8 cellular contexts compared by ENCODE assay signal in genomic region chrX:55161581-55161980, GRCh38. TPM values are rescaled to one million over a fixed set of nuclear protein-coding genes. Genes with fewer than 3 reads are reported as not detected.
A peak's percentile ranks its signal among the peaks of the same experiment; 100 is the strongest.
DNase-seq lines count a peak whose midpoint lies in the region; ATAC-seq and TF ChIP-seq lines count a peak whose summit lies in the region.

No MANE protein-coding gene starts in this region.

- intact Hi-C loops in adrenal gland (cut with DNase I), result no loop called here

- H3K79me2 ChIP-seq in ACC112 (ENCODE audit: control insufficient read depth, insufficient read depth, low read length, unreplicated experiment), result no peaks in the 10 kb centered on the region

- 15 to 60% (median 29%) methylated on average over 9 to 12 of the region's 12 CpGs for WGBS in adrenal gland, 4 donors

- DNase-seq in HL-60 (ENCODE audit: low read depth in 1 of 2, low spot score in 1 of 2) (no peak), adrenal gland (peak in 1 of 7 donors; percentile 46), iPS-NIHi7 (ENCODE audit: extremely low spot score) (peak; percentile 19), activated gamma-delta T cell treated with Interleukin-2 at 50 U/mL for 16 hours (no peak)
- DNase-seq in stimulated activated naive B cell treated with anti-CD40 and anti-IgM and Interleukin-4, amounts not matched to agents 10 μg/mL and 1 μg/mL and 100 μg/mL, for 72 hours, result no peak
- DNase-seq in effector CD8-positive, alpha-beta T cell (lab: John Stamatoyannopoulos, UW), result no peak

- peaks cover 5 to 8% of the 10 kb centered on the region in 2 donors for H3K4me1 Mint-ChIP-seq in stimulated activated naive B cell treated with anti-CD40 and anti-IgM and Interleukin-4, amounts not matched to agents 10 μg/mL and 1 μg/mL and 100 μg/mL, for 72 hours

- H3K9me3 ChIP-seq in adrenal gland (replicated peaks in 1 of 3), result no peaks in the 10 kb centered on the region

- H3K27ac Mint-ChIP-seq in stimulated activated naive B cell treated with anti-CD40 and anti-IgM and Interleukin-4, amounts not matched to agents 10 μg/mL and 1 μg/mL and 100 μg/mL, for 72 hours, result peak overlapping the region; percentile 96

- H3K27me3 ChIP-seq in ACC112 (ENCODE audit: insufficient read depth, low read length), result no peaks in the 10 kb centered on the region
- no peaks in the 10 kb centered on the region for H3K27me3 ChIP-seq in HL-60 (ENCODE audit: insufficient read depth, poor library complexity, severe bottlenecking)
- H3K27me3 ChIP-seq in adrenal gland, result no peaks in the 10 kb centered on the region

- peaks cover 9 to 12% of the 10 kb centered on the region in 2 donors for H3K27me3 Mint-ChIP-seq in stimulated activated naive B cell treated with anti-CD40 and anti-IgM and Interleukin-4, amounts not matched to agents 10 μg/mL and 1 μg/mL and 100 μg/mL, for 72 hours

- peak overlapping the region; percentile 94 for H3K4me3 ChIP-seq in ACC112 (ENCODE audit: low read depth, low read length)
- H3K4me3 ChIP-seq in HL-60 (replicated peaks; ENCODE audit: insufficient read depth, low read length), result peak overlapping the region; percentile 53
- H3K4me3 ChIP-seq in adrenal gland, result peak overlapping the region in 1 of 4 donors; percentile 71

- H2AFZ ChIP-seq in ACC112 (ENCODE audit: low read length, unreplicated experiment), result peak overlapping the region; percentile 78

- peak overlapping the region; percentile 82 to 95 for H3K4me3 Mint-ChIP-seq in stimulated activated naive B cell treated with anti-CD40 and anti-IgM and Interleukin-4, amounts not matched to agents 10 μg/mL and 1 μg/mL and 100 μg/mL, for 72 hours

- peaks cover 9% of the 10 kb centered on the region for H3K4me1 ChIP-seq in ACC112 (ENCODE audit: control insufficient read depth, insufficient read depth, low read length, unreplicated experiment)
- no peaks in the 10 kb centered on the region for H3K4me1 ChIP-seq in adrenal gland (replicated peaks in 1 of 2)

- H3K27ac ChIP-seq in ACC112 (ENCODE audit: low read depth, low read length), result peak overlapping the region; percentile 83
- H3K27ac ChIP-seq in HL-60 (replicated peaks), result peak overlapping the region; percentile 89
- peak overlapping the region in 4 of 5 donors; percentile 60 to 96 (median 88) for H3K27ac ChIP-seq in adrenal gland

- H3K36me3 ChIP-seq in ACC112 (ENCODE audit: insufficient read depth, low read length), result no peaks in the 10 kb centered on the region
- no peaks in the 10 kb centered on the region for H3K36me3 ChIP-seq in adrenal gland (replicated peaks in 1 of 2)

- no peak for ATAC-seq in stimulated activated naive B cell treated with anti-CD40 and anti-IgM and Interleukin-4, amounts not matched to agents 10 μg/mL and 1 μg/mL and 100 μg/mL, for 72 hours (replicated peaks)
- no peak for ATAC-seq in HG03469 (IDR thresholded peaks at IDR 0.05; ENCODE audit: unreplicated experiment)

- TF ChIP-seq CTCF in HL-60 (IDR thresholded peaks at IDR 0.05; ENCODE audit: insufficient read depth, low read length) (no peak), adrenal gland (IDR thresholded peaks at IDR 0.05) (no peak)

- peaks cover 0 to 10% of the 10 kb centered on the region in 2 donors for H3K9me3 Mint-ChIP-seq in stimulated activated naive B cell treated with anti-CD40 and anti-IgM and Interleukin-4, amounts not matched to agents 10 μg/mL and 1 μg/mL and 100 μg/mL, for 72 hours

- no peaks in the 10 kb centered on the region for H3K36me3 Mint-ChIP-seq in stimulated activated naive B cell treated with anti-CD40 and anti-IgM and Interleukin-4, amounts not matched to agents 10 μg/mL and 1 μg/mL and 100 μg/mL, for 72 hours

- no peak for TF ChIP-seq POLR2A in adrenal gland (IDR thresholded peaks at IDR 0.05)

RNA-seq across cellular contexts. Expression of gene PAGE5, which starts 58.6 kb away (rescaled TPM):
- not detected for total RNA-seq in adrenal gland
- polyA plus RNA-seq in adrenal gland, result not detected
